ENCODE assay signal across 24 cellular contexts in the genomic region with DNA sequence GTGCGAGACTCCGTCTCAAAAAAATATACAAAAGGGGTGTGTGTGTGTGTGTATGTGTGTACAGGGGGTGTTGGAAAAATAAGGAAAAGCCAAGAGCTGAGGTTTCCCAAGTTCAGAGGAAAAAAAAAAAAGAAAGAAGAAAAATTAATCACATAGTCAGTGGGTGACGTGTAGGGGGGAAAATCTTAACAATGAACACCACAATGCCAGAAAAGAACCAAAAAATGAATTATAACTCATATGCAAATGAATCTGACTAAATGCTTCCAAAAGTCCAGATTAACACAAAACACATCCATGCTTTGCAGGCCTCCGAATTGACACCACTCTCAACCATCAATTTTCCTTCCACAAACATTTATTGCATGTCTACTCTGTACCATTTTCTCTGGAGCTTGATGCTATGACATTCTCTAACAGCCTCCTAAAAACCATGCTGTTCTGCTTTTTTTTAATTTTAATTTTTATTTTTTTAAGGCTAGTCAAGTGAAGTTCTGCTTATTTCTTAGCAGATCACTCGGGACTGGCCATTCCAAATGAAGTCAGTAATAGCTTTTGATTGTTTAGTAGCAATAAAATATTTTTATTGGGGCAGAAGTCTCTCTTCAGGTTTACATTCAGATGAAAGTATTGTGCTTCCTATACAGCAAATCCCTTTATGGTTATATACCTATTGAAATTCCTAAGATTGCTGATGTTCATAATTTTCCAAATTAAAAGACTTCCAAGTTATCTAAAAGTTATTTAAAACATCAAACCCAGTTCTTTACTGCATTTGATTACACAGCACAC.
DNase-seq lines count a peak whose midpoint lies in the region; ATAC-seq, FAIRE-seq and TF ChIP-seq lines count a peak whose summit lies in the region.
"Had no signal": no experiment of that assay in that cellular context is flagged by ENCODE, and none has a peak within 500 bp of the region (broad histone marks: within the 10 kb centered on the region; RNA-seq: fewer than 3 reads in every experiment).

No MANE protein-coding gene starts in this region.

- H3K27me3 ChIP-seq in K562 (ENCODE audit: control insufficient read depth in 2 of 2, insufficient read depth in 2 of 2, low read length in 2 of 2), result no peaks in the 10 kb centered on the region

- H3K9me1 ChIP-seq in K562 (ENCODE audit: control insufficient read depth, insufficient read depth, low read length), result no peaks in the 10 kb centered on the region

- H3K9me3 ChIP-seq in T-helper 17 cell (ENCODE audit: control insufficient read depth, low read length, poor library complexity, severe bottlenecking) (no peaks in the 10 kb centered on the region), K562 (replicated peaks; ENCODE audit: control insufficient read depth, insufficient read depth, low read depth, low read length) (no peaks in the 10 kb centered on the region)
- H3K9me3 ChIP-seq: Caco-2 had no signal

- no peak overlapping the region for H3K4me2 ChIP-seq in K562 (ENCODE audit: insufficient read depth, low read length)

- no peaks in the 10 kb centered on the region for H3K27me3 Mint-ChIP-seq in T-helper 17 cell
- H3K27me3 Mint-ChIP-seq: B cell had no signal

- intact Hi-C loops in K562 (cut with micrococcal nuclease), result no loop called here

- no peak overlapping the region for H3K4me3 ChIP-seq in K562

- in situ Hi-C loops in K562 (cut with MboI), result no loop called here

- CTCF ChIA-PET in K562 (lab: Yijun Ruan, JAX; ENCODE audit: low intra/inter-chr PET ratio), result no interaction called here

- peak overlapping the region; percentile 70 for H3K27ac Mint-ChIP-seq in T-helper 17 cell
- H3K27ac Mint-ChIP-seq: B cell; CD8-positive, alpha-beta T cell had no signal

- no peak overlapping the region for H3K4me3 Mint-ChIP-seq in T-helper 17 cell
- H3K4me3 Mint-ChIP-seq: B cell; CD8-positive, alpha-beta T cell had no signal

- FAIRE-seq in K562 (lab: Jason Lieb, UNC), result no peak
- FAIRE-seq: GM12892 had no signal

- no peak for TF ChIP-seq POLR2A in K562 (conservative IDR thresholded peaks at IDR 0.05)

- H3K4me1 Mint-ChIP-seq in T-helper 17 cell, result peaks cover 4% of the 10 kb centered on the region

- no peak for ATAC-seq in T-helper 17 cell
- no peak for ATAC-seq in K562
- no peak for ATAC-seq in HG03460 (IDR thresholded peaks at IDR 0.05; ENCODE audit: unreplicated experiment)
- ATAC-seq: CD8-positive, alpha-beta T cell; HCT116; Panc1 had no signal

- DNase-seq in AG08395 (ENCODE audit: low spot score) (peak; percentile 10), ELR (ENCODE audit: low read depth) (peak; percentile 3), T-helper 17 cell (no peak), K562 (ENCODE audit: extremely low read depth in 1 of 4, low spot score in 3 of 4) (no peak), NCI-H524 (lab: John Stamatoyannopoulos, UW) (no peak), inferior parietal cortex (ENCODE audit: extremely low spot score) (no peak), OCI-M2 (lab: John Stamatoyannopoulos, UW; ENCODE audit: unreplicated experiment) (no peak)
- DNase-seq: Caco-2; CD8-positive, alpha-beta T cell; GF-D8; IMR-90; NCI-H1092 treated with DMSO at 0.1 percent for 48 hours; NCI-H1436 treated with DMSO at 0.1 percent for 48 hours; NCI-H2029; NCI-H446; NCI-H526 treated with DMSO at 0.1 percent for 48 hours; SHP77 had no signal

- H3K4me1 ChIP-seq in K562 (replicated peaks in 1 of 2; ENCODE audit: control insufficient read depth in 2 of 2, insufficient read depth in 2 of 2, low read length in 2 of 2), result no peaks in the 10 kb centered on the region
- H3K4me1 ChIP-seq: Caco-2 had no signal

- no peak for TF ChIP-seq CTCF in K562 (IDR thresholded peaks at IDR 0.05 in 2 of 3, conservative IDR thresholded peaks at IDR 0.05 in 1 of 3; ENCODE audit: insufficient read depth in 2 of 3, low read depth in 1 of 3, low read length in 3 of 3)

- BruUV-seq in K562 (replicated peaks; lab: Mats Ljungman, UMichigan), result no TSS peak

- TF ChIP-seq RAD21 in K562 (CRISPR knock-in tag; conservative IDR thresholded peaks at IDR 0.05 in 1 of 2, IDR thresholded peaks at IDR 0.05 in 1 of 2), result no peak

- H2AFZ ChIP-seq in K562 (ENCODE audit: low read depth, low read length), result no peak overlapping the region

- H3K79me2 ChIP-seq in K562 (ENCODE audit: control insufficient read depth, insufficient read depth, low read length), result no peaks in the 10 kb centered on the region

- WGBS in K562 (ENCODE audit: insufficient coverage, low coverage, missing lambda C conversion rate), result 83% methylated on average over 5 of the region's 5 CpGs

- POLR2A ChIA-PET in K562 (lab: Yijun Ruan, JAX), result interaction anchor here (0.6 to 1.0 kb wide), 3 partner anchors 9 to 12 kb away, joined by 3 read pairs; no protein-coding TSS in a partner anchor

- H3K27ac ChIP-seq in K562 (ENCODE audit: extremely low read depth, low read depth, low read length), result no peak overlapping the region
- H3K27ac ChIP-seq: C4-2B, RWPE1 had no signal

- no peaks in the 10 kb centered on the region for H4K20me1 ChIP-seq in K562 (replicated peaks; ENCODE audit: control insufficient read depth, insufficient read depth, low read length)

- H3K36me3 ChIP-seq in K562 (ENCODE audit: control insufficient read depth, insufficient read depth, low read length), result no peaks in the 10 kb centered on the region

- H3K36me3 Mint-ChIP-seq in T-helper 17 cell (ENCODE audit: low read depth), result no peaks in the 10 kb centered on the region

- H3K9ac ChIP-seq in K562 (ENCODE audit: insufficient read depth in 1 of 2, low read depth in 2 of 2, low read length in 2 of 2), result no peak overlapping the region

- TF ChIP-seq EP300 in K562 (IDR thresholded peaks at IDR 0.05; ENCODE audit: low read length), result no peak

TF ChIP-seq in K562, 482 proteins besides CTCF, POLR2A, EP300 and RAD21:
- TF ChIP-seq ZNF41 (CRISPR knock-in tag; conservative IDR thresholded peaks at IDR 0.05), result no peak
- no peak for TF ChIP-seq RCOR1 (IDR thresholded peaks at IDR 0.05; ENCODE audit: borderline replicate concordance in 1 of 2, low read depth in 2 of 2, low read length in 2 of 2)
- no peak for TF ChIP-seq ELF2 (CRISPR knock-in tag; IDR thresholded peaks at IDR 0.05)
- TF ChIP-seq CAMTA2 (CRISPR knock-in tag; conservative IDR thresholded peaks at IDR 0.05), result no peak
- no peak for TF ChIP-seq E2F4 (CRISPR knock-in tag; IDR thresholded peaks at IDR 0.05; ENCODE audit: low read depth)
- 0 out of 2 replicates have a peak, but pooled peaks have one; percentile 23 for TF ChIP-seq ZNF316 (IDR thresholded peaks at IDR 0.05)

Comparison
In these comparisons a context has a peak if more than half of its experiments do, and no peak if none do; other contexts are left out.
1. DNase-seq: peak in AG08395 (single experiment) and ELR (single experiment); none in T-helper 17 cell (0 of 3), K562 (0 of 4), NCI-H524 (0 of 2), inferior parietal cortex (single experiment) and OCI-M2 (single experiment).